In the genomic region with DNA sequence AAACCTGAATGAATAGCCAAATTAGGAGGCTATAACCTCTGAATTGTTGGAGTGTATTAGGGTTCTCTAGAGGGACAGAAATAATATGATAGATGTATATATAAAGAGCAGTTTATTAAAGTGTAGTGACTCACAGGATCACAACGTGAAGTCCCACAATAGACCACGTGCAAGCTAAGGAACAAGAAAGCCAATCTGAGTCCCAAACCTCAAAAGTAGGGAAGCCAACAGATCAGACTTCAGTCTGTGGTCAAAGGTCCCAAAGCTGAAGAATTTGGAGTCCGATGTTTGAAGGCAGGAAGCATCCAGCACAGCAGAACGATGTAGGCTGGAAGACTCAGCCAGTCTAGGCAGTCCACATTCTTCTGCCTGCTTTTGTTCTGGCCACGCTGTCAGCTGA, we compare ENCODE assay signal across 21 cellular contexts.
"Had no signal": no experiment of that assay in that cellular context is flagged by ENCODE, and none has a peak within 500 bp of the region (broad histone marks: within the 10 kb centered on the region; RNA-seq: fewer than 3 reads in every experiment).

No MANE protein-coding gene starts in this region.

- DNase-seq: activated CD4-positive, alpha-beta T cell treated with anti-CD3 and anti-CD28 coated beads for 1 hour; activated CD4-positive, alpha-beta T cell treated with anti-CD3 and anti-CD28 coated beads, Interleukin-2, amount 50 U/mL, for 48 hours; activated CD8-positive, alpha-beta memory T cell treated with anti-CD3 and anti-CD28 coated beads, Interleukin-2, amount 10 ng/mL, durations not matched to agents 7 days and 5 days; activated naive CD4-positive, alpha-beta T cell treated with anti-CD3 and anti-CD28 coated beads, Interleukin-2, amount 10 ng/mL, durations not matched to agents 7 days and 5 days; activated T-cell treated with anti-CD3 and anti-CD28 coated beads, Interleukin-2, amount 50 U/mL, for 24 hours; dorsolateral prefrontal cortex; endodermal cell; left lung; naive thymus-derived CD4-positive, alpha-beta T cell; stimulated activated CD4-positive, alpha-beta T cell treated with anti-CD3 and anti-CD28 coated beads, Interleukin-2, amount 100 ng/mL, for 48 hours; substantia nigra; T-helper 1 cell; T1000 had no signal

- H3K4me1 ChIP-seq: ascending aorta, gastroesophageal sphincter, left lung, parathyroid adenoma, tibial nerve had no signal

- H3K79me2 ChIP-seq: parathyroid adenoma had no signal

- FAIRE-seq: islet of Langerhans had no signal

- H3K4me3 ChIP-seq: ascending aorta, cardiac muscle cell, dorsolateral prefrontal cortex, gastroesophageal sphincter, left lung, tibial nerve had no signal

- H2AFZ ChIP-seq: parathyroid adenoma had no signal

- H3K27ac ChIP-seq: ascending aorta, cardiac muscle cell, dorsolateral prefrontal cortex, gastroesophageal sphincter, left lung, neutrophil, parathyroid adenoma, tibial nerve had no signal

- H3K36me3 ChIP-seq: ascending aorta, cardiac muscle cell, gastroesophageal sphincter, left lung, neutrophil, tibial nerve had no signal

- H3K27me3 ChIP-seq: ascending aorta, cardiac muscle cell, gastroesophageal sphincter, left lung, neutrophil, tibial nerve had no signal

- H3K9ac ChIP-seq: parathyroid adenoma had no signal

- H3K9me3 ChIP-seq: ascending aorta, gastroesophageal sphincter, neutrophil, tibial nerve had no signal

- ATAC-seq: activated CD8-positive, alpha-beta memory T cell treated with anti-CD3 and anti-CD28 coated beads, Interleukin-2, amount 10 ng/mL, durations not matched to agents 7 days and 5 days; gastroesophageal sphincter; left lung; naive thymus-derived CD4-positive, alpha-beta T cell; stimulated activated memory B cell treated with anti-CD40 and anti-IgM and Interleukin-4, amounts not matched to agents 10 μg/mL and 1 μg/mL and 100 μg/mL, for 72 hours had no signal
